Comparison of ENCODE assay signal across 8 cellular contexts in genomic region chr10:73771722-73772279, GRCh38. TPM values are rescaled to one million over a fixed set of nuclear protein-coding genes. Genes with fewer than 3 reads are reported as not detected.
DNase-seq lines count a peak whose midpoint lies in the region; ATAC-seq and TF ChIP-seq lines count a peak whose summit lies in the region.

No MANE protein-coding gene starts in this region.

- H3K4me1 ChIP-seq in right lobe of liver = peaks cover 0 to 23% (median 8%) of the 10 kb centered on the region in 4 donors

- ATAC-seq in HG03571 (IDR thresholded peaks at IDR 0.05; ENCODE audit: unreplicated experiment) (peak; percentile 36), T-helper 17 cell (peak; percentile 51), right lobe of liver (peak; percentile 2 to 76 (median 5))

- H3K36me3 Mint-ChIP-seq in T-helper 17 cell (ENCODE audit: low read depth) = peaks cover 10% of the 10 kb centered on the region

- H3K4me3 Mint-ChIP-seq in T-helper 17 cell = peak overlapping the region; percentile 96

- H3K4me1 Mint-ChIP-seq in T-helper 17 cell = peaks cover 45% of the 10 kb centered on the region

- H3K27me3 Mint-ChIP-seq in T-helper 17 cell = no peaks in the 10 kb centered on the region

- peaks cover 0 to 49% (median 21%) of the 10 kb centered on the region in 4 donors for H3K36me3 ChIP-seq in right lobe of liver

- TF ChIP-seq CTCF in choroid plexus epithelial cell (conservative IDR thresholded peaks at IDR 0.05; ENCODE audit: low read depth, low read length) = peak; percentile 8
- no peak for TF ChIP-seq CTCF in right lobe of liver (IDR thresholded peaks at IDR 0.05)

- TF ChIP-seq POLR2A in right lobe of liver (IDR thresholded peaks at IDR 0.05) = no peak

- H3K27me3 ChIP-seq in right lobe of liver = no peaks in the 10 kb centered on the region

- DNase-seq in CD1c-positive myeloid dendritic cell (ENCODE audit: extremely low spot score) (peak; percentile 92), GM19238 (ENCODE audit: insufficient read length, low spot score) (peak; percentile 69), T-helper 17 cell (peak in 2 of 3 donors; percentile 66 to 74), choroid plexus epithelial cell (ENCODE audit: low read depth) (peak; percentile 84), right lobe of liver (peak in 1 of 3 donors; percentile 92), kidney glomerular epithelial cell (lab: John Stamatoyannopoulos, UW) (no peak)
- peak; percentile 43 to 61 (median 60) for DNase-seq in stimulated activated CD4-positive, alpha-beta T cell treated with anti-CD3 and anti-CD28 coated beads, TNF-alpha, amount 100 ng/mL, for 1 hour (ENCODE audit: low read depth in 3 of 3, low spot score in 1 of 3)

- peak overlapping the region; percentile 87 for H3K4me3 ChIP-seq in choroid plexus epithelial cell (ENCODE audit: low read depth, low read length)
- peak overlapping the region; percentile 76 to 92 (median 79) for H3K4me3 ChIP-seq in right lobe of liver

- H3K27ac Mint-ChIP-seq in T-helper 17 cell = peak overlapping the region; percentile 85

- 0% methylated on average over 12 of the region's 17 CpGs for WGBS in right lobe of liver (ENCODE audit: insufficient coverage, low coverage, low lambda C conversion rate, missing lambda C conversion rate)

- H3K27ac ChIP-seq in right lobe of liver = peak overlapping the region; percentile 88 to 98 (median 88)

- intact Hi-C loops in right lobe of liver (cut with DNase I) = no loop called here

- H3K9me3 ChIP-seq in T-helper 17 cell (ENCODE audit: control insufficient read depth, low read length, poor library complexity, severe bottlenecking) (no peaks in the 10 kb centered on the region), right lobe of liver (no peaks in the 10 kb centered on the region)

RNA-seq across cellular contexts. Expression of gene CHCHD1, which starts 10.0 kb away (rescaled TPM):
- total RNA-seq in T-helper 17 cell (1 to 10 TPM; 6.6 to 7.6 TPM), right lobe of liver (10 to 100 TPM; 13.0 to 25.1 (median 17.4) TPM)

RNA-seq across cellular contexts. Expression of gene ZSWIM8, which starts 13.6 kb away (rescaled TPM):
- total RNA-seq in T-helper 17 cell = 10 to 100 TPM; 71.7 to 74.7 TPM
- 100 to 1,000 TPM in 1 of 6 experiments, 10 to 100 TPM in 5; 52.2 to 107 (median 77.5) TPM for total RNA-seq in right lobe of liver

RNA-seq across cellular contexts. Expression of gene SEC24C, which starts 27.6 kb away (rescaled TPM):
- total RNA-seq in T-helper 17 cell (10 to 100 TPM; 85.0 to 85.5 TPM), right lobe of liver (10 to 100 TPM; 39.4 to 43.4 (median 41.0) TPM)

RNA-seq across cellular contexts. Expression of gene NDST2, which starts 39.6 kb away (rescaled TPM):
- 10 to 100 TPM; 80.6 to 80.9 TPM for total RNA-seq in T-helper 17 cell
- 10 to 100 TPM in 5 of 6 experiments, 1 to 10 TPM in 1; 9.5 to 14.8 (median 12.2) TPM for total RNA-seq in right lobe of liver
